12 cellular contexts compared by ENCODE assay signal in genomic region chr2:26072925-26073768, GRCh38. TPM values are rescaled to one million over a fixed set of nuclear protein-coding genes. Genes with fewer than 3 reads are reported as not detected.
A peak's percentile ranks its signal among the peaks of the same experiment; 100 is the strongest.
DNase-seq lines count a peak whose midpoint lies in the region; ATAC-seq and TF ChIP-seq lines count a peak whose summit lies in the region.
"Had no signal": no experiment of that assay in that cellular context is flagged by ENCODE, and none has a peak within 500 bp of the region (broad histone marks: within the 10 kb centered on the region; RNA-seq: fewer than 3 reads in every experiment).

No MANE protein-coding gene starts in this region.

- H3K9me3 ChIP-seq in heart right ventricle (no peaks in the 10 kb centered on the region), liver (ENCODE audit: control insufficient read depth in 4 of 4, low read length in 3 of 4) (no peaks in the 10 kb centered on the region)

- DNase-seq in heart right ventricle: no peak
- no peak for DNase-seq in cardiac septum (ENCODE audit: low spot score)
- DNase-seq in dermis microvascular lymphatic vessel endothelial cell (ENCODE audit: low read depth in 2 of 2): peak; percentile 65
- DNase-seq in activated CD4-positive, alpha-beta memory T cell treated with anti-CD3 and anti-CD28 coated beads for 36 hours: no peak
- no peak for DNase-seq in HK-2 (ENCODE audit: unreplicated experiment)
- DNase-seq in activated CD4-positive, alpha-beta T cell treated with anti-CD3 and anti-CD28 coated beads for 48 hours: no peak
- DNase-seq: activated naive CD8-positive, alpha-beta T cell treated with anti-CD3 and anti-CD28 coated beads, Interleukin-2, amount 10 ng/mL, durations not matched to agents 7 days and 5 days; AML-193; NCI-H2029 treated with DMSO at 0.1 percent for 48 hours; PC-3 had no signal

- H3K36me3 ChIP-seq in heart right ventricle: no peaks in the 10 kb centered on the region
- no peaks in the 10 kb centered on the region for H3K36me3 ChIP-seq in liver (ENCODE audit: control insufficient read depth in 4 of 4, insufficient read depth in 3 of 4, low read depth in 1 of 4, low read length in 3 of 4)

- CTCF ChIA-PET in activated CD4-positive, alpha-beta memory T cell treated with anti-CD3 and anti-CD28 coated beads for 36 hours (lab: Charles Lee): interaction anchor here (1.0 to 1.8 kb wide), 3 partner anchors 12 to 31 kb away, joined by 3 to 5 read pairs (median 3); no protein-coding TSS in a partner anchor

- POLR2A ChIA-PET in activated CD4-positive, alpha-beta memory T cell treated with anti-CD3 and anti-CD28 coated beads for 36 hours (lab: Charles Lee): interaction anchor here (1.7 kb wide), 1 partner anchor 12 kb away, joined by 4 read pairs; no protein-coding TSS in a partner anchor

- no peaks in the 10 kb centered on the region for H3K9me3 Mint-ChIP-seq in activated CD4-positive, alpha-beta memory T cell treated with anti-CD3 and anti-CD28 coated beads for 36 hours
- H3K9me3 Mint-ChIP-seq: activated naive CD8-positive, alpha-beta T cell treated with anti-CD3 and anti-CD28 coated beads, Interleukin-2, amount 10 ng/mL, durations not matched to agents 7 days and 5 days had no signal

- H3K27ac ChIP-seq in heart right ventricle: no peak overlapping the region
- peak overlapping the region; percentile 2 to 6 for H3K27ac ChIP-seq in liver (ENCODE audit: low read depth in 1 of 2, low read length in 2 of 2)

- H3K4me3 Mint-ChIP-seq in activated CD4-positive, alpha-beta memory T cell treated with anti-CD3 and anti-CD28 coated beads for 36 hours: no peak overlapping the region
- H3K4me3 Mint-ChIP-seq: activated naive CD8-positive, alpha-beta T cell treated with anti-CD3 and anti-CD28 coated beads, Interleukin-2, amount 10 ng/mL, durations not matched to agents 7 days and 5 days had no signal

- ATAC-seq in heart right ventricle: peak in 5 of 8 donors; percentile 28 to 61 (median 55)
- no peak for ATAC-seq in HG03354 (IDR thresholded peaks at IDR 0.05; ENCODE audit: poor library complexity, severe bottlenecking, unreplicated experiment)
- ATAC-seq: PC-3 had no signal

- no peak overlapping the region for H3K27ac Mint-ChIP-seq in activated CD4-positive, alpha-beta memory T cell treated with anti-CD3 and anti-CD28 coated beads for 36 hours
- H3K27ac Mint-ChIP-seq: activated naive CD8-positive, alpha-beta T cell treated with anti-CD3 and anti-CD28 coated beads, Interleukin-2, amount 10 ng/mL, durations not matched to agents 7 days and 5 days had no signal

- H3K4me3 ChIP-seq in heart right ventricle (no peak overlapping the region), liver (ENCODE audit: low read depth in 1 of 3, low read length in 3 of 3) (no peak overlapping the region)

- H3K4me1 ChIP-seq in heart right ventricle (peaks cover 4 to 80% (median 45%) of the 10 kb centered on the region in 9 donors), liver (ENCODE audit: control insufficient read depth in 4 of 4, insufficient read depth in 4 of 4, low read length in 3 of 4) (peaks cover 8 to 20% (median 17%) of the 10 kb centered on the region in 4 donors)

- TF ChIP-seq CTCF in heart right ventricle (IDR thresholded peaks at IDR 0.05) (no peak), liver (IDR thresholded peaks at IDR 0.05; ENCODE audit: low read depth, low read length, missing input control) (no peak)

- no peaks in the 10 kb centered on the region for H3K36me3 Mint-ChIP-seq in activated CD4-positive, alpha-beta memory T cell treated with anti-CD3 and anti-CD28 coated beads for 36 hours

- intact Hi-C loops in heart right ventricle (cut with DNase I): no loop called here
- intact Hi-C loops in cardiac septum (cut with DNase I): loop anchor here (5.0 kb wide), 1 partner anchor 36 kb away; no protein-coding TSS in a partner anchor
- intact Hi-C loops in activated CD4-positive, alpha-beta memory T cell treated with anti-CD3 and anti-CD28 coated beads for 36 hours (cut with micrococcal nuclease): no loop called here

- peaks cover 54% of the 10 kb centered on the region for H3K4me1 Mint-ChIP-seq in activated CD4-positive, alpha-beta memory T cell treated with anti-CD3 and anti-CD28 coated beads for 36 hours (ENCODE audit: low read depth)

- H3K27me3 ChIP-seq in heart right ventricle: no peaks in the 10 kb centered on the region
- no peaks in the 10 kb centered on the region for H3K27me3 ChIP-seq in liver (ENCODE audit: control insufficient read depth in 4 of 4, insufficient read depth in 4 of 4, low read length in 3 of 4)

- H3K9ac ChIP-seq in liver (ENCODE audit: low read depth in 1 of 2, low read length in 2 of 2): no peak overlapping the region

- no peaks in the 10 kb centered on the region for H3K27me3 Mint-ChIP-seq in activated CD4-positive, alpha-beta memory T cell treated with anti-CD3 and anti-CD28 coated beads for 36 hours
- H3K27me3 Mint-ChIP-seq: activated naive CD8-positive, alpha-beta T cell treated with anti-CD3 and anti-CD28 coated beads, Interleukin-2, amount 10 ng/mL, durations not matched to agents 7 days and 5 days had no signal

- TF ChIP-seq RAD21 in liver (IDR thresholded peaks at IDR 0.05): no peak

- WGBS in heart right ventricle, 2 donors: 37 to 72% methylated on average over 1 of the region's 1 CpG
- WGBS in liver: 9% methylated on average over 1 of the region's 1 CpG

TF ChIP-seq in liver, 16 proteins besides CTCF, POLR2A, EP300 and RAD21:
- TF ChIP-seq SP1 (IDR thresholded peaks at IDR 0.05): peak; percentile 27
- peak; percentile 34 for TF ChIP-seq FOXA2 (IDR thresholded peaks at IDR 0.05)
- peak in 1 of 2 donors; percentile 20 for TF ChIP-seq JUND (IDR thresholded peaks at IDR 0.05)
- TF ChIP-seq FOXA1 (IDR thresholded peaks at IDR 0.05): peak; percentile 3
- TF ChIP-seq YY1 (IDR thresholded peaks at IDR 0.05): peak; percentile 39
- TF ChIP-seq ZBTB33 (IDR thresholded peaks at IDR 0.05): no peak

RNA-seq across cellular contexts. Expression of gene RAB10, which starts 39.3 kb away (rescaled TPM):
- 100 to 1,000 TPM in 4 of 10 donors, 10 to 100 TPM in 6; 86.4 to 110 (median 94.9) TPM for total RNA-seq in heart right ventricle
- polyA plus RNA-seq in heart right ventricle: 10 to 100 TPM; 32.2 to 47.6 TPM
- 79.4 TPM for total RNA-seq in cardiac septum
- total RNA-seq in dermis microvascular lymphatic vessel endothelial cell: 46.2 and 49.9 TPM in 2 replicates
- 10 to 100 TPM; 51.5 to 52.2 TPM for total RNA-seq in liver
- polyA plus RNA-seq in liver: 10 to 100 TPM; 26.6 to 31.7 TPM
- total RNA-seq in activated CD4-positive, alpha-beta memory T cell treated with anti-CD3 and anti-CD28 coated beads for 36 hours: 100 to 1,000 TPM; 110 to 119 TPM

Comparison
In these comparisons a context has a peak if more than half of its experiments do, and no peak if none do; other contexts are left out.
1. DNase-seq: peak in dermis microvascular lymphatic vessel endothelial cell (2 of 2); none in heart right ventricle (0 of 2), cardiac septum (single experiment), activated CD4-positive, alpha-beta memory T cell treated with anti-CD3 and anti-CD28 coated beads for 36 hours (single experiment), HK-2 (single experiment) and activated CD4-positive, alpha-beta T cell treated with anti-CD3 and anti-CD28 coated beads for 48 hours (single experiment).
2. H3K27ac ChIP-seq: peak in liver (2 of 2); none in heart right ventricle (0 of 10).